8 cellular contexts compared by ENCODE assay signal in the genomic region with DNA sequence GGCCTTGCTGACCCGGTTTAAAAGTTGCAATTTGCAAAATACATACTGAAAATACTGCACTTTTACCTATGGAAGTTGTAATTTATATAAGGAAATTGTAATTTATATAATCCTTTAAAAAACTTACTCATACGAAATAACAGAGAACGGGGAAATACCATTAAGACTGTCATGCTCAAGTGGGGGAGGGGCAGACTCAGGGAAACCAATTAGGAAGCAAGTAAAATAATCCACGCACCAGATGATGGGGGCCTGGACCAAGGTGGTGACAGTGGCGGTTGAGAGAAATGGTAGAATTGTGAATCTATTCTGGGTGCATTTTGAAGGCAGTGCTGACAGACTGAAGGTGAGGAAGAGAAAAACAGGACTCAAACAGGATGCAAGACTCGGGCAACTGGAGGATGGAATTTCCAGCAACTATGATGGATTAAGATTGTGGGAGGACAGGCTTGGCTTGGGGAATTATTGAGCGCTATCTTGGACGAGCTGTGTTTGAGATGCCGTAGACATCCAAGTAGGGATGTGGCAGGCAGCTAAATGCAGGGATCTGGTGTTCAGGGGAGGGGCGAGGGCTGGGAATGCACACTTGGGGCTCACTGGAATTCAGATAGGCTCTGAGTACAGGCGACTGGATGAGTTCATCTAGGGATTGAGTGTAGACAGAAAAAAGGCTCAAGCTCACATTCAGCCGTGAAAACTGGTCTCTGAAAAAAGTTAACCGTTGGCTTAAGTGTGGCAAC. TPM values are rescaled to one million over a fixed set of nuclear protein-coding genes. Genes with fewer than 3 reads are reported as not detected.
A peak's percentile ranks its signal among the peaks of the same experiment; 100 is the strongest.
DNase-seq lines count a peak whose midpoint lies in the region; TF ChIP-seq lines count a peak whose summit lies in the region.

No MANE protein-coding gene starts in this region.

- no peak overlapping the region for H3K27ac ChIP-seq in HUES6 (ENCODE audit: low read depth, low read length)
- H3K27ac ChIP-seq in ascending aorta: peak overlapping the region; percentile 85 to 92
- peak overlapping the region in 7 of 8 donors; percentile 88 to 92 (median 91) for H3K27ac ChIP-seq in spleen

- H3K4me3 ChIP-seq in BE2C (ENCODE audit: low read depth, low read length) (peak overlapping the region; percentile 71), HUES6 (ENCODE audit: low read depth, low read length) (peak overlapping the region; percentile 92), ascending aorta (peak overlapping the region; percentile 76 to 82), iPS-18c (ENCODE audit: insufficient read depth, low read depth, low read length) (peak overlapping the region; percentile 84; the same call in 1 of the 2 replicates), spleen (peak overlapping the region; percentile 13 to 94 (median 90))

- 23 to 27% (median 24%) methylated on average over 13 of the region's 13 CpGs for WGBS in spleen, 5 donors

- no peak for DNase-seq in BE2C
- DNase-seq in ascending aorta (ENCODE audit: low spot score in 2 of 2): peak in 1 of 2 donors; percentile 65
- DNase-seq in spleen: no peak
- no peak for DNase-seq in NCI-H1436 treated with DMSO at 0.1 percent for 48 hours (lab: John Stamatoyannopoulos, UW)
- DNase-seq in OCI-M2 (lab: John Stamatoyannopoulos, UW; ENCODE audit: unreplicated experiment): no peak
- DNase-seq in stimulated activated naive CD4-positive, alpha-beta T cell (lab: John Stamatoyannopoulos, UW): no peak

- H3K36me3 ChIP-seq in BE2C: no peaks in the 10 kb centered on the region
- H3K36me3 ChIP-seq in HUES6 (ENCODE audit: control insufficient read depth, insufficient read depth, low read length): no peaks in the 10 kb centered on the region
- H3K36me3 ChIP-seq in ascending aorta: no peaks in the 10 kb centered on the region
- no peaks in the 10 kb centered on the region for H3K36me3 ChIP-seq in spleen

- H3K9me3 ChIP-seq in BE2C (no peaks in the 10 kb centered on the region; the same call in 1 of the 2 replicates), HUES6 (ENCODE audit: control insufficient read depth, insufficient read depth, low read depth, low read length) (no peaks in the 10 kb centered on the region), ascending aorta (no peaks in the 10 kb centered on the region), iPS-18c (ENCODE audit: control insufficient read depth, insufficient read depth, low read length) (no peaks in the 10 kb centered on the region), spleen (no peaks in the 10 kb centered on the region)

- intact Hi-C loops in ascending aorta (cut with DNase I) (loop anchor here (2.0 kb wide), 3 partner anchors 56 to 132 kb away; partner anchors contain the start of gene BRWD1), spleen (cut with DNase I; ENCODE audit: low total_unique reads) (no loop called here)

- no peak for TF ChIP-seq POLR2A in spleen (IDR thresholded peaks at IDR 0.05)

- TF ChIP-seq CTCF in BE2C (IDR thresholded peaks at IDR 0.05; ENCODE audit: low read depth, low read length): no peak
- TF ChIP-seq CTCF in ascending aorta (IDR thresholded peaks at IDR 0.05): no peak
- no peak for TF ChIP-seq CTCF in spleen (IDR thresholded peaks at IDR 0.05 in 8 of 11, conservative IDR thresholded peaks at IDR 0.05 in 3 of 11)

- H3K9ac ChIP-seq in HUES6 (ENCODE audit: low read length): no peak overlapping the region

- H3K27me3 ChIP-seq in BE2C (no peaks in the 10 kb centered on the region; the same call in 1 of the 2 replicates), HUES6 (ENCODE audit: control insufficient read depth, insufficient read depth, low read length) (no peaks in the 10 kb centered on the region), ascending aorta (no peaks in the 10 kb centered on the region), spleen (replicated peaks in 1 of 7) (peaks cover 0 to 4% (median 0%) of the 10 kb centered on the region in 7 donors)

- H3K4me1 ChIP-seq in BE2C (peaks cover 6% of the 10 kb centered on the region), HUES6 (ENCODE audit: control insufficient read depth, insufficient read depth, low read length) (peaks cover 20% of the 10 kb centered on the region; the same call in 1 of the 2 replicates), ascending aorta (peaks cover 0 to 3% of the 10 kb centered on the region in 2 donors), spleen (peaks cover 7 to 25% (median 22%) of the 10 kb centered on the region in 6 donors)

RNA-seq across cellular contexts. Expression of gene LCA5L, which starts 1.0 kb away (rescaled TPM):
- not detected for polyA plus RNA-seq in BE2C (2012; ENCODE audit: insufficient read depth, insufficient read length, low read depth)
- total RNA-seq in ascending aorta (not detected), spleen (1 to 10 TPM in 1 of 7 donors, under 1 TPM in 5, not detected in 1; 0.40 to 1.3 (median 0.71) TPM)
- under 1 TPM; 0.26 to 0.38 (median 0.26) TPM for polyA plus RNA-seq in spleen

RNA-seq across cellular contexts. Expression of gene SH3BGR, which starts 7.2 kb away (rescaled TPM):
- 1.6 TPM for polyA plus RNA-seq in BE2C (2012; ENCODE audit: insufficient read depth, insufficient read length, low read depth)
- total RNA-seq in ascending aorta: not detected
- total RNA-seq in spleen: 1 to 10 TPM in 5 of 7 donors, under 1 TPM in 2; 0.69 to 2.6 (median 1.3) TPM
- polyA plus RNA-seq in spleen: 1 to 10 TPM; 2.7 to 3.7 (median 3.7) TPM
